ENCODE assay signal across 32 cellular contexts in the genomic region with DNA sequence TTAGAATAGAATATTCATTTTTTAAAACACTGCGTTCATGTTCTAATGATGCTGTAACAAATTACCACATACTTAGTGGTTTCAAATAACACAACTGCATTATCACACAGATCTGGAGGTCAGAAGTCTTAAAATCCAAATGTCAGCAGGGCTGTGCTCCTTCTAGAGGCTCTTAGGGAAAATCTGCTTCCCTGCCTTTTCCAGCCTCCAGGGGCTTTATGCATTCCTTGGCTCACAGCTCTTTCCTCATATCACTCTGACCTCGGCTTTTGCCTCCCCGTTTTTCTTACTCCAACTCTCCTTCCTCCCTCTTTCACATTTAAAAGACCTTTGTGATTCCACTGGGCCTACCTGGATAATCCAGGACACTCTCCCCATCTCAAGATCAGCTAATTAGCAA. TPM values are rescaled to one million over a fixed set of nuclear protein-coding genes. Genes with fewer than 3 reads are reported as not detected.
A peak's percentile ranks its signal among the peaks of the same experiment; 100 is the strongest.
DNase-seq lines count a peak whose midpoint lies in the region; ATAC-seq, FAIRE-seq and TF ChIP-seq lines count a peak whose summit lies in the region.
"Had no signal": no experiment of that assay in that cellular context is flagged by ENCODE, and none has a peak within 500 bp of the region (broad histone marks: within the 10 kb centered on the region; RNA-seq: fewer than 3 reads in every experiment).

No MANE protein-coding gene starts in this region.

- TF ChIP-seq EP300 in A549 (IDR thresholded peaks at IDR 0.05) (no peak), HepG2 (IDR thresholded peaks at IDR 0.05; ENCODE audit: low read depth in 2 of 2, low read length in 2 of 2) (no peak), HepG2 (CRISPR knock-in tag; IDR thresholded peaks at IDR 0.05; ENCODE audit: borderline replicate concordance) (no peak)

- ATAC-seq in A549 (peak; percentile 62 to 64; a peak in 4 of 6 replicates), WTC11 (peak; percentile 80), HepG2 (no peak), GM18867 (IDR thresholded peaks at IDR 0.05; ENCODE audit: unreplicated experiment) (no peak), GM21723 (IDR thresholded peaks at IDR 0.05; ENCODE audit: unreplicated experiment) (no peak)
- ATAC-seq: activated CD4-positive, CD25-positive, alpha-beta regulatory T cell treated with anti-CD3 and anti-CD28 coated beads, Interleukin-2, amount 50 U/mL, for 24 hours; foreskin keratinocyte; heart right ventricle; left colon; Panc1 had no signal

- no peak overlapping the region for H2AFZ ChIP-seq in HepG2 (ENCODE audit: low read length)

- POLR2A ChIA-PET in A549 (lab: Yijun Ruan, JAX) (no interaction called here), WTC11 (lab: Charles Lee) (no interaction called here), HepG2 (lab: Yijun Ruan, JAX) (no interaction called here)

- no TSS peak for BruUV-seq in HepG2 (replicated peaks; lab: Mats Ljungman, UMichigan)

- H3K27me3 ChIP-seq in HepG2 (ENCODE audit: control insufficient read depth in 1 of 2, insufficient read depth in 2 of 2, low read length in 2 of 2), result no peaks in the 10 kb centered on the region; a peak in 1 of 5 replicates
- H3K27me3 ChIP-seq: BLaER1 treated with 17β-estradiol and CSF1 and Interleukin-3, amounts not matched to agents 10 nM and 100 nM; foreskin keratinocyte; heart right ventricle; stomach; tibial artery had no signal

- no peak for FAIRE-seq in A549 (lab: Jason Lieb, UNC)
- no peak for FAIRE-seq in HepG2 (lab: Jason Lieb, UNC)
- no peak for FAIRE-seq in D721Med (lab: Jason Lieb, UNC)
- FAIRE-seq: A204.1, bronchial epithelial cell, TTC549 had no signal

- H3K9me3 ChIP-seq in A549 (no peaks in the 10 kb centered on the region), HepG2 (ENCODE audit: low read length) (no peaks in the 10 kb centered on the region)
- H3K9me3 ChIP-seq: Caco-2, heart right ventricle, tibial artery had no signal

- no peak overlapping the region for H3K4me3 Mint-ChIP-seq in WTC11
- H3K4me3 Mint-ChIP-seq: activated CD4-positive, alpha-beta memory T cell treated with anti-CD3 and anti-CD28 coated beads for 36 hours; activated naive CD4-positive, alpha-beta T cell treated with anti-CD3 and anti-CD28 coated beads, Interleukin-2, amount 50 U/mL, for 24 hours; neural crest cell had no signal

- H3K4me3 ChIP-seq in A549, result no peak overlapping the region
- H3K4me3 ChIP-seq in HepG2 (replicated peaks in 1 of 3; ENCODE audit: insufficient read depth in 1 of 3, low read depth in 2 of 3, low read length in 3 of 3), result no peak overlapping the region
- H3K4me3 ChIP-seq: BLaER1 treated with 17β-estradiol and CSF1 and Interleukin-3, amounts not matched to agents 10 nM and 100 nM; heart right ventricle; stomach; tibial artery had no signal

- H3K9ac ChIP-seq in HepG2 (ENCODE audit: insufficient read depth, low read depth, low read length), result no peak overlapping the region
- H3K9ac ChIP-seq: BLaER1 treated with 17β-estradiol and CSF1 and Interleukin-3, amounts not matched to agents 10 nM and 100 nM had no signal

- TF ChIP-seq RAD21 in A549 (conservative IDR thresholded peaks at IDR 0.05 in 1 of 2, IDR thresholded peaks at IDR 0.05 in 1 of 2), result no peak
- no peak for TF ChIP-seq RAD21 in HepG2 (CRISPR knock-in tag; IDR thresholded peaks at IDR 0.05)

- H3K4me2 ChIP-seq in A549 (no peak overlapping the region), HepG2 (ENCODE audit: low read depth, low read length) (no peak overlapping the region)
- H3K4me2 ChIP-seq: BLaER1 treated with 17β-estradiol and CSF1 and Interleukin-3, amounts not matched to agents 10 nM and 100 nM had no signal

- intact Hi-C loops in HepG2 (cut with micrococcal nuclease; ENCODE audit: unreplicated experiment), result no loop called here

- in situ Hi-C loops in HepG2 (cut with HindIII; ENCODE audit: extremely low pct_ligation_motif_present, low pct_unique_long_range_greater_than_20kb), result no loop called here

- TF ChIP-seq POLR2A in A549 (IDR thresholded peaks at IDR 0.05; ENCODE audit: low read length) (no peak), HepG2 (IDR thresholded peaks at IDR 0.05; ENCODE audit: insufficient read depth in 1 of 2, low read depth in 2 of 2, low read length in 2 of 2) (no peak)

- peaks cover 23% of the 10 kb centered on the region for H3K9me3 Mint-ChIP-seq in WTC11
- H3K9me3 Mint-ChIP-seq: activated T-helper 2 cell treated with anti-CD3 and anti-CD28 coated beads, Interferon-gamma antibody, Interleukin-2, Interleukin-4, amounts not matched to agents 10 μg/mL and 5 μg/mL and 100 μg/mL, durations not matched to agents 14 hours and 24 hours and 36 hours had no signal

- H3K36me3 ChIP-seq in HepG2 (replicated peaks in 1 of 2; ENCODE audit: control insufficient read depth in 1 of 2, insufficient read depth in 2 of 2, low read length in 2 of 2), result no peaks in the 10 kb centered on the region
- H3K36me3 ChIP-seq: BLaER1 treated with 17β-estradiol and CSF1 and Interleukin-3, amounts not matched to agents 10 nM and 100 nM; heart right ventricle; stomach; tibial artery had no signal

- TF ChIP-seq CTCF in A549 (IDR thresholded peaks at IDR 0.05), result no peak
- TF ChIP-seq CTCF in WTC11 (IDR thresholded peaks at IDR 0.05), result no peak
- no peak for TF ChIP-seq CTCF in HepG2 (CRISPR knock-in tag; IDR thresholded peaks at IDR 0.05)
- no peak for TF ChIP-seq CTCF in D721Med (IDR thresholded peaks at IDR 0.05; ENCODE audit: insufficient read depth, missing control alignments)

- no peak overlapping the region for H3K27ac ChIP-seq in A549
- H3K27ac ChIP-seq in HepG2 (ENCODE audit: extremely low read length, insufficient read depth, low read length), result no peak overlapping the region
- H3K27ac ChIP-seq: BLaER1 treated with 17β-estradiol and CSF1 and Interleukin-3, amounts not matched to agents 10 nM and 100 nM; foreskin keratinocyte; heart right ventricle; stomach; tibial artery had no signal

- no peak for DNase-seq in A549 (ENCODE audit: low read depth in 1 of 2, low spot score in 1 of 2)
- DNase-seq in ELR (ENCODE audit: low read depth), result peak; percentile 16
- no peak for DNase-seq in WTC11 (ENCODE audit: low spot score)
- DNase-seq in islet precursor cell, result peak; percentile 59
- no peak for DNase-seq in HepG2 (ENCODE audit: low spot score)
- DNase-seq in D721Med (ENCODE audit: insufficient read length, low spot score), result no peak
- DNase-seq: activated CD4-positive, alpha-beta memory T cell treated with anti-CD3 and anti-CD28 coated beads for 36 hours; Caco-2; DMS79; effector CD8-positive, alpha-beta T cell; foreskin keratinocyte; heart right ventricle; Kasumi-1; left colon; NCI-H1694; NCI-H2171 treated with DMSO at 0.1 percent for 48 hours; NCI-H524; SIG-M5; stomach; T-helper 1 cell; tibial artery had no signal

- no peaks in the 10 kb centered on the region for H4K20me1 ChIP-seq in HepG2 (ENCODE audit: insufficient read depth, low read length)
- H4K20me1 ChIP-seq: BLaER1 treated with 17β-estradiol and CSF1 and Interleukin-3, amounts not matched to agents 10 nM and 100 nM had no signal

- CTCF ChIA-PET in A549 (lab: Yijun Ruan, JAX) (interaction anchor here (0.6 kb wide), 1 partner anchor 9 kb away, joined by 3 read pairs; no protein-coding TSS in a partner anchor), WTC11 (lab: Charles Lee) (interaction anchor here (0.5 kb wide), 1 partner anchor 97 kb away, joined by 3 read pairs; no protein-coding TSS in a partner anchor), HepG2 (lab: Yijun Ruan, JAX; ENCODE audit: low intra/inter-chr PET ratio, low total read pairs) (no interaction called here)

- peaks cover 9% of the 10 kb centered on the region; the same call in 1 of the 2 replicates for H3K36me3 Mint-ChIP-seq in WTC11
- H3K36me3 Mint-ChIP-seq: activated CD4-positive, alpha-beta memory T cell treated with anti-CD3 and anti-CD28 coated beads for 36 hours; activated naive CD4-positive, alpha-beta T cell treated with anti-CD3 and anti-CD28 coated beads, Interleukin-2, amount 50 U/mL, for 24 hours had no signal

- no peaks in the 10 kb centered on the region for H3K27me3 Mint-ChIP-seq in WTC11 (ENCODE audit: low read depth)
- H3K27me3 Mint-ChIP-seq: activated CD4-positive, alpha-beta memory T cell treated with anti-CD3 and anti-CD28 coated beads for 36 hours had no signal

- 36% methylated on average over 3 of the region's 3 CpGs for whole genome bisulfite sequencing in A549 (ENCODE audit: missing lambda C conversion rate)
- 12% methylated on average over 3 of the region's 3 CpGs for WGBS in HepG2 (ENCODE audit: low lambda C conversion rate)

- H3K4me1 Mint-ChIP-seq in WTC11, result peaks cover 39% of the 10 kb centered on the region
- H3K4me1 Mint-ChIP-seq: activated naive CD4-positive, alpha-beta T cell treated with anti-CD3 and anti-CD28 coated beads, Interleukin-2, amount 50 U/mL, for 24 hours had no signal

- H3K4me1 ChIP-seq in A549 (no peaks in the 10 kb centered on the region), HepG2 (ENCODE audit: insufficient read depth, low read length) (no peaks in the 10 kb centered on the region)
- H3K4me1 ChIP-seq: Caco-2, foreskin keratinocyte, heart right ventricle, stomach, tibial artery had no signal

- H3K27ac Mint-ChIP-seq in WTC11, result peak overlapping the region; percentile 73
- H3K27ac Mint-ChIP-seq: activated CD4-positive, alpha-beta memory T cell treated with anti-CD3 and anti-CD28 coated beads for 36 hours; activated naive CD4-positive, alpha-beta T cell treated with anti-CD3 and anti-CD28 coated beads, Interleukin-2, amount 50 U/mL, for 24 hours; activated T-helper 2 cell treated with anti-CD3 and anti-CD28 coated beads, Interferon-gamma antibody, Interleukin-2, Interleukin-4, amounts not matched to agents 10 μg/mL and 5 μg/mL and 100 μg/mL, durations not matched to agents 14 hours and 24 hours and 36 hours had no signal

- H3K79me2 ChIP-seq in HepG2 (ENCODE audit: insufficient read depth, low read length), result no peaks in the 10 kb centered on the region

RNA-seq across cellular contexts. Expression of a gene that starts 18.6 kb away (rescaled TPM):
- polyA plus RNA-seq in A549 (2011; rRNA removed) (2.8 and 4.5 TPM in 2 replicates), A549 (2017; fragmentation: RNase III; extraction: RNeasy Plus Mini Kit Qiagen cat#74134 plus additional on column Dnase treatment) (4.1 to 5.4 TPM (median 4.2 TPM) in 3 replicates), HepG2 (2011; rRNA removed) (not detected in 2 replicates)
- polyA plus RNA-seq in A549 (2012; cell fraction: cytosol; rRNA removed), result 1.6 and 2.1 TPM in 2 replicates
- polyA plus RNA-seq in A549 (2012; cell fraction: nucleus; rRNA removed), result 2.8 and 3.2 TPM in 2 replicates
- 2.3 and 2.4 TPM in 2 replicates for polyA minus RNA-seq in A549 (2011; rRNA and poly(A)+ RNA removed)
- total RNA-seq in WTC11 (2021) (1.5 to 2.1 TPM (median 1.8 TPM) in 3 replicates), HepG2 (2016; rRNA removed; fragmentation: Illumina TruSeq; extraction: Trizol) (not detected in 2 replicates)
- not detected in 2 replicates for total RNA-seq in HepG2 (2016; cell fraction: cytosol; rRNA removed; fragmentation: Illumina TruSeq; extraction: Trizol; ENCODE audit: low read depth)
- total RNA-seq in HepG2 (2016; cell fraction: insoluble cytoplasmic fraction; rRNA removed; fragmentation: Illumina TruSeq; extraction: Trizol), result not detected in 2 replicates
- total RNA-seq in HepG2 (2016; cell fraction: membrane; rRNA removed; fragmentation: Illumina TruSeq; extraction: Trizol), result not detected in 2 replicates
- not detected in 2 replicates for total RNA-seq in HepG2 (2016; cell fraction: nucleus; rRNA removed; fragmentation: Illumina TruSeq; extraction: Trizol)
- polyA plus RNA-seq in HepG2 (2011; cell fraction: cytosol; rRNA removed), result 0.04 TPM in 1 of 2 replicates, not detected in the other
- polyA plus RNA-seq in HepG2 (2011; cell fraction: nucleus; rRNA removed), result not detected in 2 replicates
- polyA plus RNA-seq in HepG2 (2012), result not detected in 2 replicates
- not detected in 2 replicates for polyA plus RNA-seq in HepG2 (2016; cell fraction: cytosol; fragmentation: Illumina TruSeq; extraction: Trizol; ENCODE audit: low read depth)
- not detected in 2 replicates for polyA plus RNA-seq in HepG2 (2016; cell fraction: insoluble cytoplasmic fraction; fragmentation: Illumina TruSeq; extraction: Trizol; ENCODE audit: low read depth)
- polyA plus RNA-seq in HepG2 (2016; cell fraction: membrane; fragmentation: Illumina TruSeq; extraction: Trizol; ENCODE audit: low read depth), result not detected in 2 replicates
- polyA plus RNA-seq in HepG2 (2016; cell fraction: nucleus; fragmentation: Illumina TruSeq; extraction: Trizol; ENCODE audit: insufficient read depth, low read depth), result not detected in 2 replicates
- polyA minus RNA-seq in HepG2 (2011; rRNA and poly(A)+ RNA removed; ENCODE audit: low replicate concordance), result not detected in 2 replicates
- not detected in 2 replicates for polyA minus RNA-seq in HepG2 (2011; cell fraction: cytosol; rRNA and poly(A)+ RNA removed)
- polyA minus RNA-seq in HepG2 (2011; cell fraction: nucleus; rRNA and poly(A)+ RNA removed), result not detected in 2 replicates
- total RNA-seq: activated CD4-positive, alpha-beta memory T cell treated with anti-CD3 and anti-CD28 coated beads for 36 hours; activated T-helper 2 cell treated with anti-CD3 and anti-CD28 coated beads, Interferon-gamma antibody, Interleukin-2, Interleukin-4, amounts not matched to agents 10 μg/mL and 5 μg/mL and 100 μg/mL, durations not matched to agents 14 hours and 24 hours and 36 hours; Caco-2; foreskin keratinocyte had no signal
- polyA plus RNA-seq: foreskin keratinocyte had no signal

Comparison
In these comparisons a context has a peak if more than half of its experiments do, and no peak if none do; other contexts are left out.
1. ATAC-seq: peak in A549 (2 of 2) and WTC11 (single experiment); none in HepG2 (single experiment), GM18867 (single experiment) and GM21723 (single experiment).
2. DNase-seq: peak in ELR (single experiment) and islet precursor cell (single experiment); none in A549 (0 of 2), WTC11 (single experiment), HepG2 (single experiment) and D721Med (single experiment).